ENCODE assay signal across 23 cellular contexts in the genomic region with DNA sequence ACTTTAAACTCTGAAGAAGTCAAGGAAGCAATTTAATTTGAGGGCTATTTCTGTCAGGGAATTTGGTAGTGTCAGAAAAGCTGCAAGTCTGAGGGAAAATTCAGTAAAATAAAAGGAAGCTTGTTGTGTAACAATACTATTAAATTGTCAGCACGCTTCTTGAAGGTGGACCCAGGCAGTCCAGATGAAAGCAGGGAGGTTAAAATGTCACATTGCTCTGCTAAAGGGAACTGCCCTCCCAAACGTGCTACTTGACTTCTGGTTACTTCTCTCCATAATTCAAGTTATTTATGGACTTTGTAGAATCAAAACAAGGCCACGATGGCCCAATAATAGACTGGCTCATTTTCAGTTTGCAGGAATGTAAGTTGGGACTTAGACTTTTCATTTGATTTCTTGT. TPM values are rescaled to one million over a fixed set of nuclear protein-coding genes. Genes with fewer than 3 reads are reported as not detected.
DNase-seq lines count a peak whose midpoint lies in the region; ATAC-seq lines count a peak whose summit lies in the region.
"Had no signal": no experiment of that assay in that cellular context is flagged by ENCODE, and none has a peak within 500 bp of the region (broad histone marks: within the 10 kb centered on the region; RNA-seq: fewer than 3 reads in every experiment).

No MANE protein-coding gene starts in this region.

- H3K4me3 Mint-ChIP-seq in dendritic cell treated with granulocyte-macrophage colony-stimulating factor and Interleukin-4, amounts not matched to agents 40 ng/mL and 50 ng/mL, for 4 days, result no peak overlapping the region
- no peak overlapping the region for H3K4me3 Mint-ChIP-seq in activated CD4-positive, alpha-beta memory T cell treated with anti-CD3 and anti-CD28 coated beads for 36 hours

- POLR2A ChIA-PET in activated CD4-positive, alpha-beta memory T cell treated with anti-CD3 and anti-CD28 coated beads for 36 hours (lab: Charles Lee), result no interaction called here

- DNase-seq in NOMO-1 treated with DMSO at 0.1 percent for 48 hours (lab: John Stamatoyannopoulos, UW; ENCODE audit: unreplicated experiment), result peak; percentile 49
- DNase-seq in NOMO-1 treated with dmso at 0.1 percent for 144 hours (lab: John Stamatoyannopoulos, UW; ENCODE audit: unreplicated experiment), result no peak
- no peak for DNase-seq in sciatic nerve (ENCODE audit: low spot score)
- no peak for DNase-seq in activated CD4-positive, alpha-beta memory T cell treated with anti-CD3 and anti-CD28 coated beads for 36 hours
- DNase-seq: 8988T; ACHN; DMS153; HCEC 1CT; IMR-90; KG1; MG63; NCI-H1105; NCI-H1436 treated with DMSO at 0.1 percent for 48 hours; NCI-H187 treated with DMSO at 0.1 percent for 48 hours; NCI-H2107; NCI-H446; NCI-H524 treated with DMSO at 0.1 percent for 48 hours; NCI-H774; NK-92 treated with Interleukin-12 subunit alpha and Interleukin-12 subunit beta, amount 100 ng/mL, for 24 hours; SHP77 had no signal

- ATAC-seq in sciatic nerve (peak; percentile 79), GM21528 (IDR thresholded peaks at IDR 0.05; ENCODE audit: low FRiP score, unreplicated experiment) (no peak), HG03460 (IDR thresholded peaks at IDR 0.05; ENCODE audit: unreplicated experiment) (no peak)

- intact Hi-C loops in dendritic cell treated with granulocyte-macrophage colony-stimulating factor and Interleukin-4, amounts not matched to agents 40 ng/mL and 50 ng/mL, for 4 days (cut with micrococcal nuclease), result no loop called here
- intact Hi-C loops in sciatic nerve (cut with DNase I), result loop anchor here (10.0 kb wide), 1 partner anchor 505 kb away; no protein-coding TSS in a partner anchor
- intact Hi-C loops in activated CD4-positive, alpha-beta memory T cell treated with anti-CD3 and anti-CD28 coated beads for 36 hours (cut with micrococcal nuclease), result no loop called here

- peaks cover 37% of the 10 kb centered on the region for H3K4me1 Mint-ChIP-seq in dendritic cell treated with granulocyte-macrophage colony-stimulating factor and Interleukin-4, amounts not matched to agents 40 ng/mL and 50 ng/mL, for 4 days (ENCODE audit: low read depth)
- no peaks in the 10 kb centered on the region for H3K4me1 Mint-ChIP-seq in activated CD4-positive, alpha-beta memory T cell treated with anti-CD3 and anti-CD28 coated beads for 36 hours (ENCODE audit: low read depth)

- peaks cover 6% of the 10 kb centered on the region for H3K36me3 Mint-ChIP-seq in dendritic cell treated with granulocyte-macrophage colony-stimulating factor and Interleukin-4, amounts not matched to agents 40 ng/mL and 50 ng/mL, for 4 days (ENCODE audit: low read depth)
- H3K36me3 Mint-ChIP-seq in activated CD4-positive, alpha-beta memory T cell treated with anti-CD3 and anti-CD28 coated beads for 36 hours, result peaks cover 5% of the 10 kb centered on the region

- H3K27me3 Mint-ChIP-seq in dendritic cell treated with granulocyte-macrophage colony-stimulating factor and Interleukin-4, amounts not matched to agents 40 ng/mL and 50 ng/mL, for 4 days, result peaks cover 15% of the 10 kb centered on the region
- H3K27me3 Mint-ChIP-seq in activated CD4-positive, alpha-beta memory T cell treated with anti-CD3 and anti-CD28 coated beads for 36 hours, result peaks cover 1% of the 10 kb centered on the region

- CTCF ChIA-PET in activated CD4-positive, alpha-beta memory T cell treated with anti-CD3 and anti-CD28 coated beads for 36 hours (lab: Charles Lee), result interaction anchor here (1.1 kb wide), 1 partner anchor 73 kb away, joined by 4 read pairs; no protein-coding TSS in a partner anchor

- H3K27ac Mint-ChIP-seq in dendritic cell treated with granulocyte-macrophage colony-stimulating factor and Interleukin-4, amounts not matched to agents 40 ng/mL and 50 ng/mL, for 4 days, result peak overlapping the region; percentile 18
- H3K27ac Mint-ChIP-seq in activated CD4-positive, alpha-beta memory T cell treated with anti-CD3 and anti-CD28 coated beads for 36 hours, result no peak overlapping the region

- H3K9me3 Mint-ChIP-seq in dendritic cell treated with granulocyte-macrophage colony-stimulating factor and Interleukin-4, amounts not matched to agents 40 ng/mL and 50 ng/mL, for 4 days, result peaks cover 33% of the 10 kb centered on the region
- peaks cover 12% of the 10 kb centered on the region for H3K9me3 Mint-ChIP-seq in activated CD4-positive, alpha-beta memory T cell treated with anti-CD3 and anti-CD28 coated beads for 36 hours

RNA-seq across cellular contexts. Expression of a gene that starts 28.2 kb away (rescaled TPM):
- total RNA-seq in sciatic nerve, result 17.2 TPM
- total RNA-seq in activated CD4-positive, alpha-beta memory T cell treated with anti-CD3 and anti-CD28 coated beads for 36 hours, result 1 to 10 TPM; 4.4 to 7.9 TPM
